Comparison of ENCODE assay signal across 5 cellular contexts in the genomic region with DNA sequence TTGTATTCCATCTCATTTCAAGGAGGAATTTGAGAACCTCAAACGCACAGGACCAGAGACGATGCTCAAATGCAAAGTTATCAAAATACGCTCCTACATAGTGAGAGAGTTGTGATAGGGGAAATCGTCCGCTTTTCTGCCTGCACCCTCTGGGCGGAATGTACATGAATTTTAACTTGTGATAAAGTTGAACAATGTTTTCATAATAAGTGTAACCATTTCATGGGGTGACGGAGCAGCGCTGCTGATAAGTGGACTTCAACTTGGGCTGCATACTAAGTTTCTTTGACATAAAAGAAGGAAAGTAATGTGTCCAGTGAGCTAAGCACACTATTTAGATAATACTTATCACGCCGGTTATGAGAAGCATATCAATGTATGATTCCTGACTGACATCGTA.
"Had no signal": no experiment of that assay in that cellular context is flagged by ENCODE, and none has a peak within 500 bp of the region (broad histone marks: within the 10 kb centered on the region; RNA-seq: fewer than 3 reads in every experiment).

No MANE protein-coding gene starts in this region.

- H3K27ac ChIP-seq: HL-60 had no signal

- ATAC-seq: HepG2, K562 had no signal

- H3K4me3 ChIP-seq: K562 had no signal

- DNase-seq: IMR-90, KBM-7 had no signal
